ENCODE assay signal across 22 cellular contexts in the genomic region with DNA sequence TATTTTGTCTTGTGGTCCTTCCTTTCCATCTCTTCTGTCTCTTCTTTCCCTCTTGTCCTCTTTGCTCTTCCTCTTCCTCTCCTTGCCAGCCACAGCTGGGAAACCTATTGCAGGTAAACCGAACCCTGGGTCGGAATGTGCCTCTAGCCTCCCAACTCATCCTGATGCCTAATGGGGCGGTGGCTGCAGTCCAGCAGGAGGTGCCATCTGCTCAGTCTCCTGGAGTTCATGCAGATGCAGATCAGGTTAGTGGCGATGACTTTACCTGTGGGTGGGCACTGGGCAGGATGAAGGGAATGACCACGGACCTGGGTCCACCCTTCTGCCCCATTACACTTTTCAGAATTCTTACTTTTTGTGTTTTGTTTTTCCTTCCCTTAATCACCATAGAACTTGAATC.
"Had no signal": no experiment of that assay in that cellular context is flagged by ENCODE, and none has a peak within 500 bp of the region (broad histone marks: within the 10 kb centered on the region; RNA-seq: fewer than 3 reads in every experiment).

No MANE protein-coding gene starts in this region.

- DNase-seq: activated CD4-positive, alpha-beta memory T cell treated with anti-CD3 and anti-CD28 coated beads, Interleukin-2, amount 10 ng/mL, durations not matched to agents 7 days and 5 days; activated CD4-positive, alpha-beta T cell treated with anti-CD3 and anti-CD28 coated beads for 48 hours; activated CD4-positive, CD25-positive, alpha-beta regulatory T cell; activated naive CD8-positive, alpha-beta T cell treated with anti-CD3 and anti-CD28 coated beads for 36 hours; activated T-cell treated with anti-CD3 and anti-CD28 coated beads, Interleukin-2, amount 50 U/mL, for 1 hour; colonic mucosa; dorsolateral prefrontal cortex; head of caudate nucleus; hypothalamus; left ventricle myocardium superior; midbrain; natural killer cell; retina; stimulated activated CD4-positive, alpha-beta T cell treated with anti-CD3 and anti-CD28 coated beads, Interleukin-4, amount 100 ng/mL, for 24 hours; stimulated activated naive CD4-positive, alpha-beta T cell treated with Interleukin-2 at 50 U/mL for 16 hours; upper lobe of left lung had no signal

- H3K9me3 Mint-ChIP-seq: activated CD4-positive, alpha-beta memory T cell treated with anti-CD3 and anti-CD28 coated beads, Interleukin-2, amount 10 ng/mL, durations not matched to agents 7 days and 5 days; activated naive CD8-positive, alpha-beta T cell treated with anti-CD3 and anti-CD28 coated beads for 36 hours; natural killer cell; T-helper 1 cell treated with Interleukin-12 subunit alpha and Interleukin-12 subunit beta and Interleukin-4 antibody, amounts not matched to agents 30 μg/mL and 1 μg/mL, for 36 hours had no signal

- H3K27me3 Mint-ChIP-seq: activated CD4-positive, alpha-beta memory T cell treated with anti-CD3 and anti-CD28 coated beads, Interleukin-2, amount 10 ng/mL, durations not matched to agents 7 days and 5 days; activated naive CD8-positive, alpha-beta T cell treated with anti-CD3 and anti-CD28 coated beads for 36 hours; progenitor cell of endocrine pancreas had no signal

- H3K27ac ChIP-seq: breast epithelium, colonic mucosa, dorsolateral prefrontal cortex, epithelial cell of prostate, gastroesophageal sphincter, upper lobe of left lung had no signal

- H3K27ac Mint-ChIP-seq: activated CD4-positive, alpha-beta memory T cell treated with anti-CD3 and anti-CD28 coated beads, Interleukin-2, amount 10 ng/mL, durations not matched to agents 7 days and 5 days; activated naive CD8-positive, alpha-beta T cell treated with anti-CD3 and anti-CD28 coated beads for 36 hours; progenitor cell of endocrine pancreas; T-helper 1 cell treated with Interleukin-12 subunit alpha and Interleukin-12 subunit beta and Interleukin-4 antibody, amounts not matched to agents 30 μg/mL and 1 μg/mL, for 36 hours had no signal

- FAIRE-seq: islet of Langerhans had no signal

- H3K36me3 ChIP-seq: breast epithelium, colonic mucosa had no signal

- ATAC-seq: gastroesophageal sphincter, left ventricle myocardium superior, natural killer cell had no signal

- H3K27me3 ChIP-seq: breast epithelium, colonic mucosa, dorsolateral prefrontal cortex, gastroesophageal sphincter, upper lobe of left lung had no signal

- H3K4me3 ChIP-seq: breast epithelium, colonic mucosa, dorsolateral prefrontal cortex, gastroesophageal sphincter, upper lobe of left lung had no signal

- H3K36me3 Mint-ChIP-seq: activated naive CD8-positive, alpha-beta T cell treated with anti-CD3 and anti-CD28 coated beads for 36 hours had no signal

- H3K4me3 Mint-ChIP-seq: activated CD4-positive, alpha-beta memory T cell treated with anti-CD3 and anti-CD28 coated beads, Interleukin-2, amount 10 ng/mL, durations not matched to agents 7 days and 5 days; activated naive CD8-positive, alpha-beta T cell treated with anti-CD3 and anti-CD28 coated beads for 36 hours; natural killer cell; T-helper 1 cell treated with Interleukin-12 subunit alpha and Interleukin-12 subunit beta and Interleukin-4 antibody, amounts not matched to agents 30 μg/mL and 1 μg/mL, for 36 hours had no signal

- H3K4me1 Mint-ChIP-seq: activated CD4-positive, alpha-beta memory T cell treated with anti-CD3 and anti-CD28 coated beads, Interleukin-2, amount 10 ng/mL, durations not matched to agents 7 days and 5 days; activated naive CD8-positive, alpha-beta T cell treated with anti-CD3 and anti-CD28 coated beads for 36 hours; natural killer cell had no signal

- H3K4me1 ChIP-seq: breast epithelium, colonic mucosa, gastroesophageal sphincter, upper lobe of left lung had no signal
